Comparison of ENCODE assay signal across 22 cellular contexts in genomic region chr14:51684760-51685159, GRCh38. TPM values are rescaled to one million over a fixed set of nuclear protein-coding genes. Genes with fewer than 3 reads are reported as not detected.
A peak's percentile ranks its signal among the peaks of the same experiment; 100 is the strongest.
DNase-seq lines count a peak whose midpoint lies in the region; ATAC-seq and TF ChIP-seq lines count a peak whose summit lies in the region.
"Had no signal": no experiment of that assay in that cellular context is flagged by ENCODE, and none has a peak within 500 bp of the region (broad histone marks: within the 10 kb centered on the region; RNA-seq: fewer than 3 reads in every experiment).

No MANE protein-coding gene starts in this region.

- H3K14ac ChIP-seq in mesenchymal stem cell (ENCODE audit: low read length in 2 of 2): no peak overlapping the region

- H3K18ac ChIP-seq in mesenchymal stem cell (ENCODE audit: low read depth in 1 of 2, low read length in 2 of 2): no peak overlapping the region

- TF ChIP-seq POLR2A in erythroblast (IDR thresholded peaks at IDR 0.05; ENCODE audit: low read length): no peak
- no peak for TF ChIP-seq POLR2A in upper lobe of left lung (IDR thresholded peaks at IDR 0.05)

- H3K27me3 ChIP-seq in RWPE2 (ENCODE audit: insufficient read depth, poor library complexity, severe bottlenecking): no peaks in the 10 kb centered on the region
- no peaks in the 10 kb centered on the region for H3K27me3 ChIP-seq in mesenchymal stem cell (ENCODE audit: control insufficient read depth in 1 of 2, insufficient read depth in 1 of 2, low read length in 2 of 2)
- no peaks in the 10 kb centered on the region for H3K27me3 ChIP-seq in upper lobe of left lung
- H3K27me3 ChIP-seq: SJSA1 had no signal

- no peak overlapping the region for H2BK12ac ChIP-seq in mesenchymal stem cell (ENCODE audit: low read length in 2 of 2)

- H3K4me1 ChIP-seq in RWPE2 (ENCODE audit: insufficient read depth, poor library complexity, severe bottlenecking): peaks cover 41% of the 10 kb centered on the region
- H3K4me1 ChIP-seq in mesenchymal stem cell (ENCODE audit: control insufficient read depth, insufficient read depth, low read depth, low read length): peaks cover 5% of the 10 kb centered on the region
- H3K4me1 ChIP-seq in upper lobe of left lung: no peaks in the 10 kb centered on the region

- no peak overlapping the region for H3K4ac ChIP-seq in mesenchymal stem cell (ENCODE audit: low read depth in 1 of 2, low read length in 2 of 2)

- H3K9me3 ChIP-seq in RWPE2 (ENCODE audit: severe bottlenecking) (no peaks in the 10 kb centered on the region), mesenchymal stem cell (ENCODE audit: control insufficient read depth, low read length) (no peaks in the 10 kb centered on the region), upper lobe of left lung (no peaks in the 10 kb centered on the region)
- H3K9me3 ChIP-seq: SJSA1 had no signal

- H3K27ac ChIP-seq in RWPE2 (ENCODE audit: poor library complexity, severe bottlenecking) (peak overlapping the region; percentile 1), mesenchymal stem cell (ENCODE audit: low read length, poor library complexity, severe bottlenecking) (no peak overlapping the region), upper lobe of left lung (no peak overlapping the region)
- H3K27ac ChIP-seq: C4-2B, SJSA1 had no signal

- no peak overlapping the region for H2AK5ac ChIP-seq in mesenchymal stem cell (ENCODE audit: low read length, severe bottlenecking)

- H2AFZ ChIP-seq in mesenchymal stem cell (ENCODE audit: low read depth, low read length): no peak overlapping the region

- no peak overlapping the region for H2BK15ac ChIP-seq in mesenchymal stem cell (ENCODE audit: low read depth, poor library complexity, severe bottlenecking)

- H3K23ac ChIP-seq in mesenchymal stem cell (ENCODE audit: low read length in 2 of 2): no peak overlapping the region

- no peak overlapping the region for H4K8ac ChIP-seq in mesenchymal stem cell (ENCODE audit: low read length)

- no peak overlapping the region for H2BK120ac ChIP-seq in mesenchymal stem cell (ENCODE audit: low read depth, low read length)

- 0 out of 3 replicates have a peak, but pooled peaks have one; percentile 13 for ATAC-seq in RWPE2 (ENCODE audit: low read depth)
- ATAC-seq in upper lobe of left lung (ENCODE audit: low FRiP score in 2 of 2): no peak
- ATAC-seq in GM18870 (IDR thresholded peaks at IDR 0.05; ENCODE audit: unreplicated experiment): no peak
- ATAC-seq: Panc1 had no signal

- no peak overlapping the region for H3K9ac ChIP-seq in mesenchymal stem cell (ENCODE audit: low read length)

- no peaks in the 10 kb centered on the region for H3K79me1 ChIP-seq in mesenchymal stem cell (replicated peaks; ENCODE audit: low read length, poor library complexity, severe bottlenecking)

- TF ChIP-seq CTCF in RWPE2 (IDR thresholded peaks at IDR 0.05; ENCODE audit: poor library complexity, severe bottlenecking): no peak
- TF ChIP-seq CTCF in epithelial cell of esophagus (IDR thresholded peaks at IDR 0.05; ENCODE audit: insufficient read depth, low read depth, low read length, missing control alignments): no peak
- TF ChIP-seq CTCF in upper lobe of left lung (IDR thresholded peaks at IDR 0.05): no peak

- H3K36me3 ChIP-seq in RWPE2 (ENCODE audit: low read depth): peaks cover 50% of the 10 kb centered on the region
- H3K36me3 ChIP-seq in mesenchymal stem cell (ENCODE audit: control insufficient read depth in 1 of 2, insufficient read depth in 2 of 2, low read depth in 1 of 2, low read length in 2 of 2): peaks cover 3 to 19% of the 10 kb centered on the region in 2 experiments
- no peaks in the 10 kb centered on the region for H3K36me3 ChIP-seq in upper lobe of left lung

- no peak overlapping the region for H3K4me2 ChIP-seq in mesenchymal stem cell (ENCODE audit: low read length, poor library complexity, severe bottlenecking)

- H2BK5ac ChIP-seq in mesenchymal stem cell (ENCODE audit: low read depth, low read length, poor library complexity, severe bottlenecking): no peak overlapping the region

- no peak for TF ChIP-seq EP300 in upper lobe of left lung (IDR thresholded peaks at IDR 0.05)

- H3K4me3 ChIP-seq in RWPE2 (ENCODE audit: severe bottlenecking) (no peak overlapping the region), epithelial cell of esophagus (ENCODE audit: low read length) (no peak overlapping the region), mesenchymal stem cell (ENCODE audit: insufficient read depth in 1 of 2, low read depth in 1 of 2, low read length in 2 of 2) (no peak overlapping the region), upper lobe of left lung (no peak overlapping the region)
- H3K4me3 ChIP-seq: SJSA1 had no signal

- no peak overlapping the region for H4K91ac ChIP-seq in mesenchymal stem cell (ENCODE audit: low read length)

- DNase-seq in EH (ENCODE audit: low read depth) (peak; percentile 49), RWPE2 (ENCODE audit: low spot score) (no peak), epithelial cell of esophagus (ENCODE audit: low read depth) (peak; percentile 43), mesenchymal stem cell (peak; percentile 55), erythroblast (lab: John Stamatoyannopoulos, UW) (no peak), upper lobe of left lung (no peak), NCI-H2029 (lab: John Stamatoyannopoulos, UW) (no peak)
- DNase-seq: AML-193; Calu3; CD8-positive, alpha-beta memory T cell; GDM1; Kasumi-1; NCI-H1105; NCI-H146; NCI-H2081; NCI-H2171; NCI-H524 treated with DMSO at 0.1 percent for 48 hours; NCI-H82 had no signal

RNA-seq across cellular contexts. Expression of gene FRMD6, which starts 33.0 kb away (rescaled TPM):
- polyA plus RNA-seq in mesenchymal stem cell (2013, experiment 1 of 2): 92.4 TPM
- 92.2 TPM for polyA plus RNA-seq in mesenchymal stem cell (2013, experiment 2 of 2)
- 10 to 100 TPM in 3 of 6 donors, 1 to 10 TPM in 3; 4.9 to 21.0 (median 10.5) TPM for total RNA-seq in upper lobe of left lung

Comparison
In these comparisons a context has a peak if more than half of its experiments do, and no peak if none do; other contexts are left out.
1. DNase-seq: peak in EH (single experiment), epithelial cell of esophagus (single experiment) and mesenchymal stem cell (single experiment); none in RWPE2 (single experiment), erythroblast (0 of 2), upper lobe of left lung (0 of 2) and NCI-H2029 (single experiment).